9 cellular contexts compared by ENCODE assay signal in genomic region chr4:78592104-78592783, GRCh38. TPM values are rescaled to one million over a fixed set of nuclear protein-coding genes. Genes with fewer than 3 reads are reported as not detected.
DNase-seq lines count a peak whose midpoint lies in the region; ATAC-seq, FAIRE-seq and TF ChIP-seq lines count a peak whose summit lies in the region.
"Had no signal": no experiment of that assay in that cellular context is flagged by ENCODE, and none has a peak within 500 bp of the region (broad histone marks: within the 10 kb centered on the region; RNA-seq: fewer than 3 reads in every experiment).

No MANE protein-coding gene starts in this region.

- H3K36me3 ChIP-seq in GM12878 (ENCODE audit: control insufficient read depth in 2 of 2, insufficient read depth in 2 of 2, low read length in 1 of 2) (no peaks in the 10 kb centered on the region), gastrocnemius medialis (no peaks in the 10 kb centered on the region), prostate gland (no peaks in the 10 kb centered on the region)

- H3K9me3 ChIP-seq in GM12878 (replicated peaks; ENCODE audit: control insufficient read depth, insufficient read depth, low read length) (no peaks in the 10 kb centered on the region), gastrocnemius medialis (no peaks in the 10 kb centered on the region), prostate gland (no peaks in the 10 kb centered on the region)

- no peak overlapping the region; the same call in 1 of the 2 replicates for H3K4me2 ChIP-seq in GM12878 (ENCODE audit: control insufficient read depth, insufficient read depth)

- DNase-seq in activated naive CD4-positive, alpha-beta T cell treated with anti-CD3 and anti-CD28 coated beads for 36 hours, result peak; percentile 27
- DNase-seq in activated naive CD4-positive, alpha-beta T cell treated with anti-CD3 and anti-CD28 coated beads, Interleukin-2, amount 50 U/mL, for 72 hours (ENCODE audit: low spot score in 2 of 2), result no peak
- DNase-seq in GM12878 (ENCODE audit: low read depth, low spot score) (no peak), gastrocnemius medialis (no peak), prostate gland (ENCODE audit: low spot score) (no peak), globus pallidus (ENCODE audit: low spot score) (no peak)
- DNase-seq: DMS79 treated with DMSO at 0.1 percent for 48 hours had no signal

- CTCF ChIA-PET in activated naive CD4-positive, alpha-beta T cell treated with anti-CD3 and anti-CD28 coated beads for 36 hours (lab: Charles Lee), result interaction anchor here (0.7 to 1.7 kb wide), 5 partner anchors 8 to 320 kb away, joined by 3 to 6 read pairs (median 4); no protein-coding TSS in a partner anchor
- CTCF ChIA-PET in GM12878 (lab: Yijun Ruan, JAX), result interaction anchor here (0.5 to 6.4 kb wide), 28 partner anchors 9 to 634 kb away, joined by 3 to 39 read pairs (median 5); no protein-coding TSS in a partner anchor

- no peak overlapping the region for H3K4me3 Mint-ChIP-seq in activated naive CD4-positive, alpha-beta T cell treated with anti-CD3 and anti-CD28 coated beads for 36 hours

- peak; percentile 34 to 61 (median 55) for TF ChIP-seq CTCF in GM12878 (IDR thresholded peaks at IDR 0.05 in 2 of 3, conservative IDR thresholded peaks at IDR 0.05 in 1 of 3; ENCODE audit: control insufficient read depth in 2 of 3, extremely low read depth in 1 of 3, insufficient read depth in 1 of 3, low read depth in 3 of 3, low read length in 3 of 3)
- TF ChIP-seq CTCF in gastrocnemius medialis (IDR thresholded peaks at IDR 0.05 in 4 of 5, conservative IDR thresholded peaks at IDR 0.05 in 1 of 5), result no peak
- TF ChIP-seq CTCF in prostate gland (IDR thresholded peaks at IDR 0.05), result no peak

- H3K27ac Mint-ChIP-seq in activated naive CD4-positive, alpha-beta T cell treated with anti-CD3 and anti-CD28 coated beads for 36 hours, result no peak overlapping the region
- H3K27ac Mint-ChIP-seq in activated naive CD4-positive, alpha-beta T cell treated with anti-CD3 and anti-CD28 coated beads, Interleukin-2, amount 50 U/mL, for 72 hours, result no peak overlapping the region

- H2AFZ ChIP-seq in GM12878 (ENCODE audit: control insufficient read depth, low read depth, low read length), result no peak overlapping the region

- H3K4me1 ChIP-seq in GM12878 (ENCODE audit: control insufficient read depth, insufficient read depth, low read length) (no peaks in the 10 kb centered on the region), gastrocnemius medialis (peaks cover 3 to 24% of the 10 kb centered on the region in 2 donors), prostate gland (replicated peaks) (no peaks in the 10 kb centered on the region)

- H3K4me1 Mint-ChIP-seq in activated naive CD4-positive, alpha-beta T cell treated with anti-CD3 and anti-CD28 coated beads for 36 hours (ENCODE audit: low read depth), result no peaks in the 10 kb centered on the region

- H3K79me2 ChIP-seq in GM12878 (ENCODE audit: control insufficient read depth, insufficient read depth, low read length), result no peaks in the 10 kb centered on the region

- in situ Hi-C loops in GM12878 (cut with MboI), result no loop called here
- in situ Hi-C loops in gastrocnemius medialis (cut with MboI; ENCODE audit: low sequenced_read_pairs in 4 of 4), result no loop called here

- H3K27me3 Mint-ChIP-seq in activated naive CD4-positive, alpha-beta T cell treated with anti-CD3 and anti-CD28 coated beads for 36 hours (ENCODE audit: low read depth), result no peaks in the 10 kb centered on the region

- H3K27me3 ChIP-seq in GM12878 (replicated peaks in 1 of 2; ENCODE audit: control insufficient read depth in 2 of 2, insufficient read depth in 2 of 2, low read length in 1 of 2) (no peaks in the 10 kb centered on the region), gastrocnemius medialis (no peaks in the 10 kb centered on the region), prostate gland (replicated peaks; ENCODE audit: insufficient read depth) (no peaks in the 10 kb centered on the region)

- peak; percentile 18 for FAIRE-seq in GM12878 (lab: Jason Lieb, UNC)

- TF ChIP-seq EP300 in GM12878 (IDR thresholded peaks at IDR 0.05; ENCODE audit: borderline replicate concordance in 1 of 2, control insufficient read depth in 1 of 2, low read depth in 2 of 2, low read length in 2 of 2), result peak in 1 of 2 experiments; percentile 77; a peak in 2 of 4 replicates

- RAD21 ChIA-PET in GM12878 (lab: Charles Lee; ENCODE audit: unreplicated experiment), result interaction anchor here (0.8 to 4.5 kb wide), 20 partner anchors 8 to 532 kb away, joined by 3 to 29 read pairs (median 4); partner anchors contain the start of gene ANXA3

- TF ChIP-seq POLR2A in GM12878 (IDR thresholded peaks at IDR 0.05; ENCODE audit: low read depth, low read length), result no peak
- TF ChIP-seq POLR2A in gastrocnemius medialis (IDR thresholded peaks at IDR 0.05), result no peak
- TF ChIP-seq POLR2A in prostate gland (IDR thresholded peaks at IDR 0.05), result no peak

- no peaks in the 10 kb centered on the region for H3K36me3 Mint-ChIP-seq in activated naive CD4-positive, alpha-beta T cell treated with anti-CD3 and anti-CD28 coated beads for 36 hours (ENCODE audit: low read depth)
- H3K36me3 Mint-ChIP-seq in activated naive CD4-positive, alpha-beta T cell treated with anti-CD3 and anti-CD28 coated beads, Interleukin-2, amount 50 U/mL, for 72 hours, result no peaks in the 10 kb centered on the region

- POLR2A ChIA-PET in GM12878 (lab: Charles Lee), result interaction anchor here (0.6 to 1.3 kb wide), 2 partner anchors 10 to 442 kb away, joined by 3 to 8 read pairs; no protein-coding TSS in a partner anchor

- WGBS in GM12878 (ENCODE audit: insufficient coverage, insufficient replicate concordance, low lambda C conversion rate, missing lambda C conversion rate), result 0% methylated on average over 3 of the region's 3 CpGs
- 83% methylated on average over 3 of the region's 3 CpGs for WGBS in prostate gland

- SMC1A ChIA-PET in GM12878 (lab: Charles Lee; ENCODE audit: uncharacterized antibody, unreplicated experiment), result interaction anchor here (0.6 to 16.9 kb wide), 23 partner anchors 9 to 533 kb away, joined by 3 to 197 read pairs (median 5); no protein-coding TSS in a partner anchor

- TF ChIP-seq RAD21 in GM12878 (IDR thresholded peaks at IDR 0.05; ENCODE audit: insufficient read depth, low read depth, low read length), result no peak; the same call in 1 of the 2 replicates

- no peak overlapping the region for H3K9ac ChIP-seq in GM12878 (ENCODE audit: control insufficient read depth, insufficient read depth, low read length)

- intact Hi-C loops in activated naive CD4-positive, alpha-beta T cell treated with anti-CD3 and anti-CD28 coated beads for 36 hours (cut with micrococcal nuclease), result loop anchor here (1.0 kb wide), 1 partner anchor 272 kb away; no protein-coding TSS in a partner anchor
- intact Hi-C loops in GM12878 (cut with micrococcal nuclease; ENCODE audit: unreplicated experiment) (loop anchor here (10.0 kb wide), 1 partner anchor 537 kb away; the partner anchor contains the start of gene FRAS1), gastrocnemius medialis (cut with DNase I; ENCODE audit: low total_unique reads) (no loop called here), prostate gland (cut with DNase I) (no loop called here)

- H3K27ac ChIP-seq in GM12878 (ENCODE audit: control insufficient read depth, insufficient read depth), result no peak overlapping the region
- peak overlapping the region; percentile 40 to 66 (median 52) for H3K27ac ChIP-seq in gastrocnemius medialis
- no peak overlapping the region for H3K27ac ChIP-seq in prostate gland

- no TSS peak for BruUV-seq in GM12878 (replicated peaks; lab: Mats Ljungman, UMichigan)

- H3K4me3 ChIP-seq in GM12878 (no peak overlapping the region), gastrocnemius medialis (no peak overlapping the region), prostate gland (no peak overlapping the region)

- no peak for ATAC-seq in activated naive CD4-positive, alpha-beta T cell treated with anti-CD3 and anti-CD28 coated beads, Interleukin-2, amount 50 U/mL, for 72 hours
- ATAC-seq in HG02798 (IDR thresholded peaks at IDR 0.05; ENCODE audit: poor library complexity, unreplicated experiment) (peak; percentile 69), GM12878 (peak; percentile 70), gastrocnemius medialis (no peak), GM18858 (IDR thresholded peaks at IDR 0.05; ENCODE audit: unreplicated experiment) (no peak)

- H4K20me1 ChIP-seq in GM12878 (ENCODE audit: control insufficient read depth, insufficient read depth), result no peaks in the 10 kb centered on the region

- H3K9me3 Mint-ChIP-seq in activated naive CD4-positive, alpha-beta T cell treated with anti-CD3 and anti-CD28 coated beads for 36 hours, result no peaks in the 10 kb centered on the region
- no peaks in the 10 kb centered on the region for H3K9me3 Mint-ChIP-seq in activated naive CD4-positive, alpha-beta T cell treated with anti-CD3 and anti-CD28 coated beads, Interleukin-2, amount 50 U/mL, for 72 hours

TF ChIP-seq in GM12878, 131 proteins besides CTCF, POLR2A, EP300 and RAD21 (continues in another document):
- peak; percentile 74; the same call in 1 of the 2 replicates for TF ChIP-seq ZNF217 (IDR thresholded peaks at IDR 0.05)
- TF ChIP-seq MYB (IDR thresholded peaks at IDR 0.05; ENCODE audit: borderline replicate concordance, low read depth, low read length), result 0 out of 2 replicates have a peak, but pooled peaks have one; percentile 43
- no peak for TF ChIP-seq SPI1 (IDR thresholded peaks at IDR 0.05; ENCODE audit: borderline replicate concordance, insufficient read depth, low read depth, low read length)

RNA-seq across cellular contexts. Expression of gene ANXA3, which starts 40.7 kb away (rescaled TPM):
- 1 to 10 TPM; 1.2 to 3.0 TPM for total RNA-seq in activated naive CD4-positive, alpha-beta T cell treated with anti-CD3 and anti-CD28 coated beads for 36 hours
- 1 to 10 TPM in 1 of 2 donors, not detected in 1; 6.9 TPM for total RNA-seq in activated naive CD4-positive, alpha-beta T cell treated with anti-CD3 and anti-CD28 coated beads, Interleukin-2, amount 50 U/mL, for 72 hours
- 1.3 and 3.0 TPM in 2 replicates for total RNA-seq in GM12878 (2013; cell fraction: nucleolus; rRNA removed)
- total RNA-seq in GM12878 (2014; rRNA removed) (0.28 and 0.33 TPM in 2 replicates), GM12878 (2014; rRNA removed; fragmentation: Illumina TruSeq; extraction: Trizol) (0.58 and 0.78 TPM in 2 replicates), GM12878 (2021) (1.1 and 1.2 TPM in 2 replicates), gastrocnemius medialis (10 to 100 TPM; 15.4 to 22.8 (median 17.7) TPM), prostate gland (100 to 1,000 TPM in 1 of 2 donors, 10 to 100 TPM in 1; 43.3 to 144 TPM)
- not detected for polyA plus RNA-seq in GM12878 (2011; ENCODE audit: low read depth)
- polyA plus RNA-seq in GM12878 (2011; rRNA removed) (14.7 and 23.4 TPM in 2 replicates), GM12878 (2014; fragmentation: Illumina TruSeq; extraction: Trizol) (0.85 and 0.89 TPM in 2 replicates), GM12878 (2014; fragmentation: Nextera tagmentation; extraction: Ambion mirVana) (under 1 TPM; 0.90 to 0.92 TPM), GM12878 (2014; rRNA removed) (0.32 and 0.74 TPM in 2 replicates), GM12878 (2016; fragmentation: Nextera tagmentation; extraction: Ambion mirVana) (1 to 10 TPM; 1.2 to 2.1 TPM)
- polyA plus RNA-seq in GM12878 (2011; cell fraction: cytosol; rRNA removed), result 12.7 and 13.3 TPM in 2 replicates
- polyA plus RNA-seq in GM12878 (2011; cell fraction: nucleus; rRNA removed), result 10.1 and 13.7 TPM in 2 replicates
- not detected in 2 replicates for polyA plus RNA-seq in GM12878 (2012)
- polyA minus RNA-seq in GM12878 (2011; rRNA and poly(A)+ RNA removed), result 11.5 and 13.7 TPM in 2 replicates
- 6.5 and 14.3 TPM in 2 replicates for polyA minus RNA-seq in GM12878 (2011; cell fraction: cytosol; rRNA and poly(A)+ RNA removed)
- 8.3 and 8.7 TPM in 2 replicates for polyA minus RNA-seq in GM12878 (2011; cell fraction: nucleus; rRNA and poly(A)+ RNA removed)

Comparison
In these comparisons a context has a peak if more than half of its experiments do, and no peak if none do; other contexts are left out.
1. ATAC-seq: peak in HG02798 (single experiment) and GM12878 (single experiment); none in activated naive CD4-positive, alpha-beta T cell treated with anti-CD3 and anti-CD28 coated beads, Interleukin-2, amount 50 U/mL, for 72 hours (0 of 2), gastrocnemius medialis (0 of 2) and GM18858 (single experiment).
2. H3K27ac ChIP-seq: peak in gastrocnemius medialis (4 of 4); none in GM12878 (single experiment) and prostate gland (0 of 2).
3. CTCF ChIP-seq: peak in GM12878 (3 of 3); none in gastrocnemius medialis (0 of 5) and prostate gland (0 of 4).
4. intact Hi-C loops: an anchor here in activated naive CD4-positive, alpha-beta T cell treated with anti-CD3 and anti-CD28 coated beads for 36 hours (1.0 kb wide) and GM12878 (10.0 kb wide); none called in gastrocnemius medialis and prostate gland.